ENCODE assay signal across 24 cellular contexts in the genomic region with DNA sequence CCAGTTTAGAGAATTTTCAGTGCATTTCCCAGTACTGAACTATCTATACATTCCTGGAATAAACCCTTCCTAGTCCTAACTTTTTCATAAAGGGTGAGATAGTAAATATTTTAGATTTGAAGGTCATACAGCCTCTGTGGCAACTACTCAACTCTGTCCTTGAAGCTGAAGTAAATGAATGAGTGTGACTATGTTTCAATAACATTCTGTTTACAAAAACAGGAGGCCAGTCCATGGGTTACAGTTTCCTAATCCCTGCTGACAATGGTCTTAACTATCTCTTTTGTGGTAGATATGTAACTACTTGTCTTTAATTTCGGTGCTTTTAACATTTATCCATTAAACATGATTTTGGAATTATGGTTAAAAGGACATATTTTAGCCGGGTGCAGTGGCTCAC.
"Had no signal": no experiment of that assay in that cellular context is flagged by ENCODE, and none has a peak within 500 bp of the region (broad histone marks: within the 10 kb centered on the region; RNA-seq: fewer than 3 reads in every experiment).

No MANE protein-coding gene starts in this region.

- H3K27ac ChIP-seq: HL-60, SJSA1, SK-N-MC had no signal

- H3K9me3 ChIP-seq: MG63, SJSA1 had no signal

- H3K4me3 ChIP-seq: MG63, SJSA1, SK-N-MC had no signal

- H3K27me3 ChIP-seq: MG63, SJSA1 had no signal

- FAIRE-seq: RCC 7860 had no signal

- DNase-seq: IMR-90, Karpas-422, KG1, MG63, NCI-H1092, NCI-H1105 treated with DMSO at 0.1 percent for 48 hours, NCI-H1436, NCI-H187, NCI-H2029, NCI-H2081 treated with DMSO at 0.1 percent for 48 hours, NCI-H2171, NCI-H226, NCI-H446, NCI-H510A, NCI-H524 treated with DMSO at 0.1 percent for 48 hours, NCI-H69, NCI-H774, Right ventricle myocardium superior, RPMI8226, SIG-M5 had no signal
